ENCODE assay signal across 8 cellular contexts in the genomic region with DNA sequence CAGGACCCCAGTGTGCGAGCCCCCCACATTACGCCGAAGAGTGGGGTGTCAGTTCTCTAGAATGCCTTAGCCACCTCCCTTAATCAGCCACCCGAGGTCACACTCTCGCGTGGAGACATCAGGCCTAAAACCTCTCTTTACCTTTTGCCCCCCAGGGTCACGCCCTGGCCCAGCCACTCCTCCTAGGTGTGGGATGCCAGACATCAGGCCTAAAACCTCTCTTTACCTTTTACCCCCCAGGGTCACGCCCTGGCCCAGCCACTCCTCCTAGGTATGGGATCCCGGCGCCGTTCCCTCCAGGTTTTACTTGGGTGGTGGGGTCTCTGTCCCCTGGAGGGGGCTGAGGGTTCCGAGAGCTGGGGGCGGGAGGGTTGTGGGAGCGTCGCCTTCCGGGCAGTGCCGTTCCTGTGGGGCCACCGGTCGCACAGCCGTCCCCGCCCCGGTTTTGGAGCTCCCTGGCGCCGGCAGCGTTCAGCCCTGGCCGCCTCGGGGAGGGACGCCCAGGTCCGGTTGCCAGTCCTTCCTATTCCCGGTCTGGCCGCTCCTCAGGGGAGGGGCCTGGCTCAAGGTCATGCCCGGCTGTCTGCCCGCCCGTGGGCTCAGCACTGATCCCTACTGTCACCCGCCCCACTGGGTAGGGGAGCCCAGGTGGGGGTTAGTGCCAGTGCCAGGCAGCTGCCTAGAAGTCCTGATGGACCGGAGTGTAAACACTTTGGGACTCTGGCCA. TPM values are rescaled to one million over a fixed set of nuclear protein-coding genes. Genes with fewer than 3 reads are reported as not detected.
DNase-seq lines count a peak whose midpoint lies in the region; ATAC-seq and TF ChIP-seq lines count a peak whose summit lies in the region.

No MANE protein-coding gene starts in this region.

- H3K27ac Mint-ChIP-seq in CD14-positive monocyte = peak overlapping the region in 4 of 7 donors; percentile 56 to 88 (median 80)
- H3K27ac Mint-ChIP-seq in dendritic cell treated with granulocyte-macrophage colony-stimulating factor and Interleukin-4, amounts not matched to agents 40 ng/mL and 50 ng/mL, for 4 days = peak overlapping the region; percentile 85

- 0 to 1% methylated on average over 18 to 31 of the region's 36 CpGs for WGBS in lower leg skin, 2 donors
- 3% methylated on average over 8 of the region's 36 CpGs for WGBS in suprapubic skin

- DNase-seq in CD14-positive monocyte (ENCODE audit: low spot score) (no peak), RPMI7951 (ENCODE audit: low read depth) (peak; percentile 45), lower leg skin (ENCODE audit: low spot score in 2 of 2) (no peak), suprapubic skin (ENCODE audit: low spot score in 2 of 2) (peak; percentile 75 to 82), DMS153 (lab: John Stamatoyannopoulos, UW) (no peak)

- H3K9me3 Mint-ChIP-seq in CD14-positive monocyte = no peaks in the 10 kb centered on the region
- H3K9me3 Mint-ChIP-seq in dendritic cell treated with granulocyte-macrophage colony-stimulating factor and Interleukin-4, amounts not matched to agents 40 ng/mL and 50 ng/mL, for 4 days = no peaks in the 10 kb centered on the region

- peak; percentile 23 for ATAC-seq in GM21529 (IDR thresholded peaks at IDR 0.05; ENCODE audit: unreplicated experiment)
- no peak for ATAC-seq in HG02571 (IDR thresholded peaks at IDR 0.05; ENCODE audit: unreplicated experiment)

- TF ChIP-seq POLR2A in lower leg skin (IDR thresholded peaks at IDR 0.05) (no peak), suprapubic skin (IDR thresholded peaks at IDR 0.05) (no peak)

- TF ChIP-seq CTCF in CD14-positive monocyte (IDR thresholded peaks at IDR 0.05) = no peak
- no peak for TF ChIP-seq CTCF in lower leg skin (IDR thresholded peaks at IDR 0.05)
- TF ChIP-seq CTCF in suprapubic skin (IDR thresholded peaks at IDR 0.05) = no peak

- H3K4me3 ChIP-seq in lower leg skin (ENCODE audit: low read depth, poor library complexity, severe bottlenecking) = peak overlapping the region; percentile 95
- H3K4me3 ChIP-seq in suprapubic skin = peak overlapping the region; percentile 89

- H3K4me3 Mint-ChIP-seq in CD14-positive monocyte = peak overlapping the region; percentile 90 to 93
- H3K4me3 Mint-ChIP-seq in dendritic cell treated with granulocyte-macrophage colony-stimulating factor and Interleukin-4, amounts not matched to agents 40 ng/mL and 50 ng/mL, for 4 days = peak overlapping the region; percentile 89

- H3K27ac ChIP-seq in suprapubic skin = peak overlapping the region; percentile 96

- H3K4me1 Mint-ChIP-seq in CD14-positive monocyte = peaks cover 16% of the 10 kb centered on the region
- peaks cover 8% of the 10 kb centered on the region for H3K4me1 Mint-ChIP-seq in dendritic cell treated with granulocyte-macrophage colony-stimulating factor and Interleukin-4, amounts not matched to agents 40 ng/mL and 50 ng/mL, for 4 days (ENCODE audit: low read depth)

- intact Hi-C loops in CD14-positive monocyte (cut with micrococcal nuclease) = no loop called here
- intact Hi-C loops in dendritic cell treated with granulocyte-macrophage colony-stimulating factor and Interleukin-4, amounts not matched to agents 40 ng/mL and 50 ng/mL, for 4 days (cut with micrococcal nuclease) = no loop called here
- intact Hi-C loops in lower leg skin (cut with DNase I; ENCODE audit: low total_unique reads) = no loop called here

- H3K36me3 Mint-ChIP-seq in CD14-positive monocyte = peaks cover 13% of the 10 kb centered on the region in 2 donors
- H3K36me3 Mint-ChIP-seq in dendritic cell treated with granulocyte-macrophage colony-stimulating factor and Interleukin-4, amounts not matched to agents 40 ng/mL and 50 ng/mL, for 4 days (ENCODE audit: low read depth) = peaks cover 30% of the 10 kb centered on the region

- peaks cover 34% of the 10 kb centered on the region for H3K4me1 ChIP-seq in suprapubic skin

- no peaks in the 10 kb centered on the region for H3K27me3 ChIP-seq in suprapubic skin

- H3K9me3 ChIP-seq in suprapubic skin = no peaks in the 10 kb centered on the region

- peaks cover 0 to 2% (median 0%) of the 10 kb centered on the region in 3 donors for H3K27me3 Mint-ChIP-seq in CD14-positive monocyte (ENCODE audit: low read depth in 3 of 3)
- H3K27me3 Mint-ChIP-seq in dendritic cell treated with granulocyte-macrophage colony-stimulating factor and Interleukin-4, amounts not matched to agents 40 ng/mL and 50 ng/mL, for 4 days = peaks cover 4% of the 10 kb centered on the region

- TF ChIP-seq EP300 in suprapubic skin (IDR thresholded peaks at IDR 0.05) = no peak

- peaks cover 9% of the 10 kb centered on the region for H3K36me3 ChIP-seq in suprapubic skin

RNA-seq across cellular contexts. Expression of gene VPS13D, which starts 0.9 kb away (rescaled TPM):
- polyA plus RNA-seq in CD14-positive monocyte = 1 to 10 TPM; 3.6 to 5.1 TPM
- 13.6 and 15.0 TPM in 2 replicates for total RNA-seq in RPMI7951 (2014; rRNA removed; shearing (Covaris generic))
- total RNA-seq in lower leg skin = 100 to 1,000 TPM in 3 of 4 donors, 10 to 100 TPM in 1; 96.5 to 200 (median 116) TPM
- 100 to 1,000 TPM in 3 of 4 donors, 10 to 100 TPM in 1; 94.4 to 472 (median 163) TPM for total RNA-seq in suprapubic skin

Comparison
In these comparisons a context has a peak if more than half of its experiments do, and no peak if none do; other contexts are left out.
1. DNase-seq: peak in RPMI7951 (single experiment) and suprapubic skin (2 of 2); none in CD14-positive monocyte (single experiment), lower leg skin (0 of 2) and DMS153 (single experiment).